8 cellular contexts compared by ENCODE assay signal in the genomic region with DNA sequence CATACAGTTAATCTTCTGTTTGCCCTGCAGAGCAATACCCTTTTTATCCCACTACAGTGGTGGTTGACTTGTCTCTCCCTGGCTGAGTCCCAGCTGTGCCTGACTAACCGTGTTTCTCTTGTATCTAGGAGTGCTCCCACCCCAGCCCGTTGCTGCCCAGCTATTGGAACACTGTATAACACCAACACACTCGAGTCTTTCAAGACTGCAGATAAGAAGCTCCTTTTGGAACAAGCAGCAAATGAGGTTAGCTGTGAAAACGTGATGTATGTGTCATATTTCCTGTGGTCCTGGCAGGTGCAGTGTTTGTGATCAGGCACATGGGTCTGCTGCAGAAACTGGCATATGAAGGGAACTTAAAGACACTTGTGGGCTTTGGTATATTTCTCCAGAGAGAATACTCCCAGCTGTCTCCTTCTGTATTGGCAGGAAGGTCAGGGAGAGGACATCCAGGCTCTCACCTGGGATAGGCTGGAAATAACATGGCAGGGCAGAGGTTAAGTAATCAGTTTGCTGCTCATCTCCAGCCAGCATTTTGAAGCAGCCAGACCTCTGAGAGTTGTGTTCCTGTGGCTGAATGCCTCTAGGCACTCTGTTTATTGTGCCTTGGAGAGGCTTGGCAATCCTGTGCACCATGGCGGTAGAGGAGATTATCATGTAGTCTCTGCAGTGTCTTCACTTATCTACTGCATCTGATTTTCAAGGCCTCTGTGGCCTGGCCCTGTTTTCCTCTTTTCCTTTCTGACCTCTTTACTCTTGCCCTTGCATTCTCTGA. TPM values are rescaled to one million over a fixed set of nuclear protein-coding genes. Genes with fewer than 3 reads are reported as not detected.
DNase-seq lines count a peak whose midpoint lies in the region; ATAC-seq, FAIRE-seq and TF ChIP-seq lines count a peak whose summit lies in the region.

No MANE protein-coding gene starts in this region.

- WGBS in K562 (ENCODE audit: insufficient coverage, low coverage, missing lambda C conversion rate) = 29% methylated on average over 5 of the region's 5 CpGs

- no peak overlapping the region for H2AFZ ChIP-seq in K562 (ENCODE audit: low read depth, low read length)

- TF ChIP-seq CTCF in K562 (IDR thresholded peaks at IDR 0.05 in 2 of 3, conservative IDR thresholded peaks at IDR 0.05 in 1 of 3; ENCODE audit: insufficient read depth in 2 of 3, low read depth in 1 of 3, low read length in 3 of 3) (no peak), Peyer's patch (IDR thresholded peaks at IDR 0.05) (no peak), glutamatergic neuron (IDR thresholded peaks at IDR 0.05; ENCODE audit: partially characterized antibody, unreplicated experiment) (no peak)

- CTCF ChIA-PET in K562 (lab: Yijun Ruan, JAX; ENCODE audit: low intra/inter-chr PET ratio) = no interaction called here

- no peak overlapping the region for H3K4me2 ChIP-seq in K562 (ENCODE audit: insufficient read depth, low read length)

- intact Hi-C loops in K562 (cut with micrococcal nuclease) = no loop called here

- H3K4me3 Mint-ChIP-seq in glutamatergic neuron (ENCODE audit: unreplicated experiment) = no peak overlapping the region

- BruUV-seq in K562 (replicated peaks; lab: Mats Ljungman, UMichigan) = no TSS peak

- no peak overlapping the region for H3K9ac ChIP-seq in K562 (ENCODE audit: insufficient read depth in 1 of 2, low read depth in 2 of 2, low read length in 2 of 2)
- peak overlapping the region in 1 of 3 donors; percentile 23 for H3K9ac ChIP-seq in skeletal muscle tissue (ENCODE audit: low read depth in 1 of 3, low read length in 3 of 3)

- TF ChIP-seq RAD21 in K562 (CRISPR knock-in tag; conservative IDR thresholded peaks at IDR 0.05 in 1 of 2, IDR thresholded peaks at IDR 0.05 in 1 of 2) = no peak

- H3K9me3 ChIP-seq in K562 (replicated peaks; ENCODE audit: control insufficient read depth, insufficient read depth, low read depth, low read length) (no peaks in the 10 kb centered on the region), skeletal muscle tissue (ENCODE audit: control insufficient read depth in 3 of 3, low read length in 3 of 3) (no peaks in the 10 kb centered on the region), Peyer's patch (no peaks in the 10 kb centered on the region)

- no peak for TF ChIP-seq EP300 in K562 (IDR thresholded peaks at IDR 0.05; ENCODE audit: low read length)

- no peak overlapping the region for H3K4me3 ChIP-seq in Jurkat, Clone E6-1 (ENCODE audit: low read length)
- H3K4me3 ChIP-seq in K562 (no peak overlapping the region), skeletal muscle tissue (ENCODE audit: low read length in 3 of 3) (no peak overlapping the region), Peyer's patch (no peak overlapping the region)

- no peaks in the 10 kb centered on the region for H3K27me3 Mint-ChIP-seq in glutamatergic neuron (ENCODE audit: unreplicated experiment)

- POLR2A ChIA-PET in K562 (lab: Yijun Ruan, JAX) = interaction anchor here (0.6 to 2.2 kb wide), 3 partner anchors 12 to 19 kb away, joined by 3 to 5 read pairs (median 5); no protein-coding TSS in a partner anchor

- no peak overlapping the region for H3K27ac ChIP-seq in K562 (ENCODE audit: extremely low read depth, low read depth, low read length)
- peak overlapping the region; percentile 37 for H3K27ac ChIP-seq in skeletal muscle tissue (ENCODE audit: low read depth, low read length)
- peak overlapping the region in 2 of 4 donors; percentile 1 to 61 for H3K27ac ChIP-seq in Peyer's patch

- no peak overlapping the region for H3K27ac Mint-ChIP-seq in glutamatergic neuron (ENCODE audit: unreplicated experiment)

- H3K79me2 ChIP-seq in K562 (ENCODE audit: control insufficient read depth, insufficient read depth, low read length) = no peaks in the 10 kb centered on the region

- peaks cover 0 to 12% of the 10 kb centered on the region in 2 experiments; a peak in 3 of 5 replicates for H3K4me1 ChIP-seq in K562 (replicated peaks in 1 of 2; ENCODE audit: control insufficient read depth in 2 of 2, insufficient read depth in 2 of 2, low read length in 2 of 2)
- peaks cover 6 to 20% (median 7%) of the 10 kb centered on the region in 3 donors for H3K4me1 ChIP-seq in skeletal muscle tissue (ENCODE audit: control insufficient read depth in 3 of 3, insufficient read depth in 3 of 3, low read length in 3 of 3)
- no peaks in the 10 kb centered on the region for H3K4me1 ChIP-seq in Peyer's patch

- no peaks in the 10 kb centered on the region for H3K27me3 ChIP-seq in K562 (ENCODE audit: control insufficient read depth in 2 of 2, insufficient read depth in 2 of 2, low read length in 2 of 2)
- H3K27me3 ChIP-seq in skeletal muscle tissue (ENCODE audit: control insufficient read depth in 3 of 3, insufficient read depth in 3 of 3, low read length in 3 of 3) = no peaks in the 10 kb centered on the region
- H3K27me3 ChIP-seq in Peyer's patch = no peaks in the 10 kb centered on the region

- no peaks in the 10 kb centered on the region for H3K9me3 Mint-ChIP-seq in glutamatergic neuron (ENCODE audit: unreplicated experiment)

- peak; percentile 83 for DNase-seq in Jurkat, Clone E6-1 (ENCODE audit: low read depth, low spot score)
- DNase-seq in K562 (ENCODE audit: extremely low read depth in 1 of 4, low spot score in 3 of 4) (no peak), hepatic stellate cell (ENCODE audit: low spot score) (no peak), EL (no peak), Peyer's patch (no peak), glutamatergic neuron (no peak)

- TF ChIP-seq POLR2A in K562 (conservative IDR thresholded peaks at IDR 0.05) (no peak), Peyer's patch (IDR thresholded peaks at IDR 0.05) (no peak)

- H3K4me1 Mint-ChIP-seq in glutamatergic neuron (ENCODE audit: low read depth, unreplicated experiment) = peaks cover 5% of the 10 kb centered on the region

- in situ Hi-C loops in K562 (cut with MboI) = no loop called here

- no peak for FAIRE-seq in K562 (lab: Jason Lieb, UNC)

- H3K36me3 ChIP-seq in K562 (ENCODE audit: control insufficient read depth, insufficient read depth, low read length) = peaks cover 73% of the 10 kb centered on the region
- H3K36me3 ChIP-seq in skeletal muscle tissue (ENCODE audit: control insufficient read depth in 3 of 3, insufficient read depth in 3 of 3, low read length in 3 of 3) = peaks cover 32 to 44% (median 39%) of the 10 kb centered on the region in 3 donors
- H3K36me3 ChIP-seq in Peyer's patch = peaks cover 0 to 56% (median 0%) of the 10 kb centered on the region in 3 donors

- peaks cover 3% of the 10 kb centered on the region for H3K9me1 ChIP-seq in K562 (ENCODE audit: control insufficient read depth, insufficient read depth, low read length)

- no peaks in the 10 kb centered on the region for H4K20me1 ChIP-seq in K562 (replicated peaks; ENCODE audit: control insufficient read depth, insufficient read depth, low read length)

- no peaks in the 10 kb centered on the region for H3K36me3 Mint-ChIP-seq in glutamatergic neuron (ENCODE audit: unreplicated experiment)

- ATAC-seq in GM18868 (IDR thresholded peaks at IDR 0.05; ENCODE audit: unreplicated experiment) (peak; percentile 64), K562 (peak; percentile 34; the same call in 2 of the 3 replicates)

TF ChIP-seq in K562, 482 proteins besides CTCF, POLR2A, EP300 and RAD21:
- TF ChIP-seq BHLHE40 (IDR thresholded peaks at IDR 0.05; ENCODE audit: low read length) = 0 out of 2 replicates have a peak, but pooled peaks have one; percentile 30
- TF ChIP-seq C11orf30 (IDR thresholded peaks at IDR 0.05; ENCODE audit: low read depth) = no peak

RNA-seq across cellular contexts. Expression of gene ATG7, which starts 34.8 kb away (rescaled TPM):
- polyA plus RNA-seq in Jurkat, Clone E6-1 (2012; ENCODE audit: insufficient read depth, insufficient read length) = 17.0 TPM
- total RNA-seq in K562 (2011; cell fraction: chromatin; rRNA removed; ENCODE audit: low replicate concordance) = 141 and 224 TPM in 2 replicates
- 78.5 and 85.9 TPM in 2 replicates for total RNA-seq in K562 (2011; cell fraction: nucleolus; rRNA removed)
- 127 and 128 TPM in 2 replicates for total RNA-seq in K562 (2011; cell fraction: nucleoplasm; rRNA removed)
- total RNA-seq in K562 (2014; rRNA removed) (20.1 and 20.2 TPM in 2 replicates), K562 (2014; rRNA removed; fragmentation: Illumina TruSeq; extraction: Trizol) (44.6 and 53.3 TPM in 2 replicates), K562 (2015; rRNA removed; fragmentation: Illumina TruSeq; extraction: Trizol) (29.4 and 30.9 TPM in 2 replicates), K562 (2021) (31.3 and 34.1 TPM in 2 replicates), skeletal muscle tissue (48.0 TPM), Peyer's patch (100 to 1,000 TPM in 1 of 4 donors, 10 to 100 TPM in 3; 45.2 to 126 (median 70.8) TPM), glutamatergic neuron (ENCODE audit: unreplicated experiment) (23.0 TPM)
- polyA plus RNA-seq in K562 (2011; rRNA removed) (34.5 and 36.0 TPM in 2 replicates), K562 (2014; fragmentation: Illumina TruSeq; extraction: Trizol) (36.8 and 45.3 TPM in 2 replicates), K562 (2014; fragmentation: Nextera tagmentation; extraction: Ambion mirVana) (10 to 100 TPM; 18.3 to 33.6 TPM), K562 (2014; rRNA removed) (17.3 and 31.8 TPM in 2 replicates)
- 36.2 and 54.9 TPM in 2 replicates for polyA plus RNA-seq in K562 (2011; cell fraction: cytosol; rRNA removed)
- 31.7 and 43.7 TPM in 2 replicates for polyA plus RNA-seq in K562 (2011; cell fraction: nucleus; rRNA removed)
- 30.8 and 31.9 TPM in 2 replicates for polyA plus RNA-seq in K562 (2012)
- polyA minus RNA-seq in K562 (2011; rRNA and poly(A)+ RNA removed) = 103 and 129 TPM in 2 replicates
- polyA minus RNA-seq in K562 (2011; cell fraction: cytosol; rRNA and poly(A)+ RNA removed) = 18.8 and 27.8 TPM in 2 replicates
- 77.8 and 134 TPM in 2 replicates for polyA minus RNA-seq in K562 (2011; cell fraction: nucleus; rRNA and poly(A)+ RNA removed)
